Comparison of ENCODE assay signal across 16 cellular contexts in the genomic region with DNA sequence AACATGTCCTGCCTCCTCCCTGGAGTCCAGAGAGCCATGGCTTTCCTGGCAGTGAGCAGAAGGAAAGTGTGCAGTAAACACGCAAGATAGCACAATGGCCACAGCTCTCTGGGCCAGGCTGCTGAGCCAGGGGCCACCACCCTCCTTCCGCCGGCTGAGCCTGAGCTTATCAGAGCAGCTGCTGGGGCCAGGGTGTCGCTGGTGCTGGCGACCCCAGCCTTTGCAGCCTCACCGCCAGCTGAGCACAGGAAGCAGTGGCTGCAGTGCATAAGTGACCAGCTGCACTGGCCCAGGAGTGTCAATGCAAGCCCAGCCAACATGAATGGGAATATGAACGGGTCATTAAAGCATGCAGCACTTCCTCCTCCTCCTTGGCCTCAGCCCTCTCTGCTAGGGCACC.
DNase-seq lines count a peak whose midpoint lies in the region; ATAC-seq and TF ChIP-seq lines count a peak whose summit lies in the region.
"Had no signal": no experiment of that assay in that cellular context is flagged by ENCODE, and none has a peak within 500 bp of the region (broad histone marks: within the 10 kb centered on the region; RNA-seq: fewer than 3 reads in every experiment).

No MANE protein-coding gene starts in this region.

- no peak for TF ChIP-seq POLR2A in erythroblast (IDR thresholded peaks at IDR 0.05; ENCODE audit: low read length)

- peak; percentile 20 for DNase-seq in NCI-H82 (lab: John Stamatoyannopoulos, UW)
- DNase-seq in NCI-H82 treated with DMSO at 0.1 percent for 48 hours (lab: John Stamatoyannopoulos, UW; ENCODE audit: unreplicated experiment) = no peak
- DNase-seq in MV-4-11 (lab: John Stamatoyannopoulos, UW) = peak; percentile 14
- peak; percentile 72 to 76 for DNase-seq in erythroblast (lab: John Stamatoyannopoulos, UW)
- peak; percentile 35 for DNase-seq in sciatic nerve (ENCODE audit: low spot score)
- DNase-seq in NOMO-1 (lab: John Stamatoyannopoulos, UW; ENCODE audit: unreplicated experiment in 2 of 2) = no peak
- no peak for DNase-seq in EL
- no peak for DNase-seq in KG1 (lab: John Stamatoyannopoulos, UW)
- DNase-seq: activated CD8-positive, alpha-beta memory T cell treated with anti-CD3 and anti-CD28 coated beads for 24 hours; activated naive CD8-positive, alpha-beta T cell treated with anti-CD3 and anti-CD28 coated beads, Interleukin-2, amount 50 U/mL, for 24 hours; C1 segment of cervical spinal cord; DMS53; glutamatergic neuron; Karpas-422; NCI-H1092 treated with DMSO at 0.1 percent for 48 hours had no signal

- intact Hi-C loops in sciatic nerve (cut with DNase I) = no loop called here

- ATAC-seq in sciatic nerve = no peak
- ATAC-seq: activated CD4-positive, CD25-positive, alpha-beta regulatory T cell treated with anti-CD3 and anti-CD28 coated beads, Interleukin-2, amount 50 U/mL, for 24 hours; activated naive CD8-positive, alpha-beta T cell treated with anti-CD3 and anti-CD28 coated beads, Interleukin-2, amount 50 U/mL, for 24 hours had no signal

Comparison
In these comparisons a context has a peak if more than half of its experiments do, and no peak if none do; other contexts are left out.
1. DNase-seq: peak in NCI-H82 (single experiment), MV-4-11 (single experiment), erythroblast (2 of 2) and sciatic nerve (single experiment); none in NCI-H82 treated with DMSO at 0.1 percent for 48 hours (single experiment), NOMO-1 (0 of 2), EL (single experiment) and KG1 (single experiment).